8 cellular contexts compared by ENCODE assay signal in the genomic region with DNA sequence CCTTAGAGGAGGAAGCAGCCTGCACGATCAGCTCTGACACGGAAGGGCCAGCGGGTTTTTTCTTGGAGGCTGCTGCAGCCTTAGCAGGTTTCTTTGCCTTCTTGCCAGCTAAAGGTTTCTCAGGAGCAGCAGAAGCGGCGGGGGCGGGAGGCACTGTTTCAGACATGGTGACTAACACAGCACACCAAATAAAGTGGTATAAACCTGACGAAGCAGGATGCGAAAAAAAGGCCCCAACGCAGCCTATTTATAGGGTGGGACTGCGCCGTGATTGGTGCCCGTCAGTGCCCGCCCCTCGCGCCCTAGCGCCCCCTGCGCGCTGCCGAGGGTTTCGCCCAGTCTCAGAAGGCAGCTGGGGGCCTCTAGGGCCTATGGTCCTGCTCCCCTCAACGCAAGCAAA. TPM values are rescaled to one million over a fixed set of nuclear protein-coding genes. Genes with fewer than 3 reads are reported as not detected.
DNase-seq lines count a peak whose midpoint lies in the region; ATAC-seq lines count a peak whose summit lies in the region.

No MANE protein-coding gene starts in this region.

- H3K4me1 ChIP-seq in SJCRH30: 0 out of 2 replicates have a peak, but pooled peaks cover under 1% of the 10 kb centered on the region

- H3K9me3 ChIP-seq in SJCRH30 (replicated peaks): no peaks in the 10 kb centered on the region

- peak; percentile 46 for DNase-seq in GM04504 (ENCODE audit: low read depth)
- peak; percentile 74 to 80 for DNase-seq in activated CD4-positive, alpha-beta T cell treated with anti-CD3 and anti-CD28 coated beads for 24 hours (ENCODE audit: low read depth in 2 of 2)
- DNase-seq in central memory CD4-positive, alpha-beta T cell: peak; percentile 67
- DNase-seq in kidney tubule cell (ENCODE audit: low spot score): peak; percentile 91
- peak; percentile 86 for DNase-seq in stimulated activated CD4-positive, alpha-beta T cell treated with anti-CD3 and anti-CD28 coated beads, Interleukin-4, amount 100 ng/mL, for 24 hours
- no peak for DNase-seq in NCI-H2081 treated with DMSO at 0.1 percent for 48 hours (lab: John Stamatoyannopoulos, UW)
- no peak for DNase-seq in SJCRH30

- no peak overlapping the region for H3K4me3 ChIP-seq in SJCRH30

- H3K36me3 ChIP-seq in SJCRH30: no peaks in the 10 kb centered on the region

- H3K27me3 ChIP-seq in SJCRH30: no peaks in the 10 kb centered on the region

- no peak overlapping the region for H3K27ac ChIP-seq in SJCRH30

- ATAC-seq in HG02970 (IDR thresholded peaks at IDR 0.05; ENCODE audit: low FRiP score, unreplicated experiment): no peak

RNA-seq across cellular contexts. Expression of a gene that starts 55.0 kb away (rescaled TPM):
- 3.2 and 3.3 TPM in 2 replicates for total RNA-seq in SJCRH30 (2014; rRNA removed; shearing (Covaris generic))

Comparison
In these comparisons a context has a peak if more than half of its experiments do, and no peak if none do; other contexts are left out.
1. DNase-seq: peak in GM04504 (single experiment), activated CD4-positive, alpha-beta T cell treated with anti-CD3 and anti-CD28 coated beads for 24 hours (2 of 2), central memory CD4-positive, alpha-beta T cell (single experiment), kidney tubule cell (single experiment) and stimulated activated CD4-positive, alpha-beta T cell treated with anti-CD3 and anti-CD28 coated beads, Interleukin-4, amount 100 ng/mL, for 24 hours (single experiment); none in NCI-H2081 treated with DMSO at 0.1 percent for 48 hours (single experiment) and SJCRH30 (0 of 2).